In genomic region chr10:86521620-86522384, GRCh38 we compare ENCODE assay signal across 9 cellular contexts. TPM values are rescaled to one million over a fixed set of nuclear protein-coding genes. Genes with fewer than 3 reads are reported as not detected.
DNase-seq lines count a peak whose midpoint lies in the region; ATAC-seq, FAIRE-seq and TF ChIP-seq lines count a peak whose summit lies in the region.
"Had no signal": no experiment of that assay in that cellular context is flagged by ENCODE, and none has a peak within 500 bp of the region (broad histone marks: within the 10 kb centered on the region; RNA-seq: fewer than 3 reads in every experiment).

A gene with protein sequence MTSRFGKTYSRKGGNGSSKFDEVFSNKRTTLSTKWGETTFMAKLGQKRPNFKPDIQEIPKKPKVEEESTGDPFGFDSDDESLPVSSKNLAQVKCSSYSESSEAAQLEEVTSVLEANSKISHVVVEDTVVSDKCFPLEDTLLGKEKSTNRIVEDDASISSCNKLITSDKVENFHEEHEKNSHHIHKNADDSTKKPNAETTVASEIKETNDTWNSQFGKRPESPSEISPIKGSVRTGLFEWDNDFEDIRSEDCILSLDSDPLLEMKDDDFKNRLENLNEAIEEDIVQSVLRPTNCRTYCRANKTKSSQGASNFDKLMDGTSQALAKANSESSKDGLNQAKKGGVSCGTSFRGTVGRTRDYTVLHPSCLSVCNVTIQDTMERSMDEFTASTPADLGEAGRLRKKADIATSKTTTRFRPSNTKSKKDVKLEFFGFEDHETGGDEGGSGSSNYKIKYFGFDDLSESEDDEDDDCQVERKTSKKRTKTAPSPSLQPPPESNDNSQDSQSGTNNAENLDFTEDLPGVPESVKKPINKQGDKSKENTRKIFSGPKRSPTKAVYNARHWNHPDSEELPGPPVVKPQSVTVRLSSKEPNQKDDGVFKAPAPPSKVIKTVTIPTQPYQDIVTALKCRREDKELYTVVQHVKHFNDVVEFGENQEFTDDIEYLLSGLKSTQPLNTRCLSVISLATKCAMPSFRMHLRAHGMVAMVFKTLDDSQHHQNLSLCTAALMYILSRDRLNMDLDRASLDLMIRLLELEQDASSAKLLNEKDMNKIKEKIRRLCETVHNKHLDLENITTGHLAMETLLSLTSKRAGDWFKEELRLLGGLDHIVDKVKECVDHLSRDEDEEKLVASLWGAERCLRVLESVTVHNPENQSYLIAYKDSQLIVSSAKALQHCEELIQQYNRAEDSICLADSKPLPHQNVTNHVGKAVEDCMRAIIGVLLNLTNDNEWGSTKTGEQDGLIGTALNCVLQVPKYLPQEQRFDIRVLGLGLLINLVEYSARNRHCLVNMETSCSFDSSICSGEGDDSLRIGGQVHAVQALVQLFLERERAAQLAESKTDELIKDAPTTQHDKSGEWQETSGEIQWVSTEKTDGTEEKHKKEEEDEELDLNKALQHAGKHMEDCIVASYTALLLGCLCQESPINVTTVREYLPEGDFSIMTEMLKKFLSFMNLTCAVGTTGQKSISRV (N-terminal part only) (minus strand): TSS chr10:86521792. CDS start chr10:86518069, 3,723 bp downstream.

- peak within 1 kb of the TSS; percentile 99 for H3K4me2 ChIP-seq in keratinocyte (ENCODE audit: control insufficient read depth, extremely low read depth, insufficient read depth, low read depth, low read length)

- no peak for TF ChIP-seq CTCF in keratinocyte (optimal IDR thresholded peaks at IDR 0.05 in 1 of 3, IDR thresholded peaks at IDR 0.05 in 1 of 3, conservative IDR thresholded peaks at IDR 0.05 in 1 of 3; ENCODE audit: extremely low read depth in 1 of 3, insufficient read depth in 2 of 3, low read length in 3 of 3)

- peak; percentile 91 for ATAC-seq in HG03378 (IDR thresholded peaks at IDR 0.05; ENCODE audit: unreplicated experiment)

- dilution Hi-C loops in keratinocyte (cut with MboI; ENCODE audit: extremely low pct_ligation_motif_present, low sequenced_read_pairs): no loop called here

- peak within 1 kb of the TSS; percentile 88 for H2AFZ ChIP-seq in keratinocyte (ENCODE audit: control insufficient read depth, low read length)

- peak within 1 kb of the TSS; percentile 86 for H3K27ac ChIP-seq in keratinocyte (ENCODE audit: control insufficient read depth, insufficient read depth, low read length)

- peak within 1 kb of the TSS; percentile 92 to 97 (median 94) for H3K4me3 ChIP-seq in keratinocyte (ENCODE audit: control insufficient read depth in 2 of 3, extremely low read depth in 1 of 3, insufficient read depth in 2 of 3, low read depth in 1 of 3, low read length in 3 of 3)

- H3K27me3 ChIP-seq in keratinocyte (ENCODE audit: control insufficient read depth, extremely low read depth, insufficient read depth, low read length): no peaks in the 10 kb centered on the region

- peak; percentile 70 for TF ChIP-seq POLR2A in GM19099 (IDR thresholded peaks at IDR 0.05; ENCODE audit: extremely low read depth, insufficient read length, low read depth)

- peak within 1 kb of the TSS; percentile 90 for H3K9ac ChIP-seq in keratinocyte (ENCODE audit: control insufficient read depth, extremely low read depth, insufficient read depth, low read length)

- H3K79me2 ChIP-seq in keratinocyte (ENCODE audit: control insufficient read depth, insufficient read depth, low read length): peaks cover 75% of the 10 kb centered on the region

- no peaks in the 10 kb centered on the region for H3K9me1 ChIP-seq in keratinocyte (ENCODE audit: control insufficient read depth, extremely low read depth, insufficient read depth, low read length)

- H3K4me1 ChIP-seq in keratinocyte (ENCODE audit: control insufficient read depth, extremely low read depth, insufficient read depth, low read length): peaks cover 20% of the 10 kb centered on the region

- DNase-seq in AML-193 (lab: John Stamatoyannopoulos, UW): peak; percentile 81
- DNase-seq in NCI-H446 treated with DMSO at 0.1 percent for 48 hours (lab: John Stamatoyannopoulos, UW): peak; percentile 76
- peak; percentile 90 for DNase-seq in activated CD4-positive, alpha-beta T cell treated with anti-CD3 and anti-CD28 coated beads for 1 hour
- DNase-seq in cerebellar nuclear complex (lab: John Stamatoyannopoulos, UW): peak; percentile 26 to 72
- DNase-seq in keratinocyte (ENCODE audit: low read depth, low spot score): peak; percentile 32
- DNase-seq in stimulated activated CD4-positive, alpha-beta T cell treated with anti-CD3 and anti-CD28 coated beads, Interleukin-12 subunit alpha, Interleukin-12 subunit beta, amount 100 ng/mL, for 48 hours (ENCODE audit: low read depth in 2 of 3, low spot score in 1 of 3): peak; percentile 86 to 92 (median 89)

- H4K20me1 ChIP-seq in keratinocyte (ENCODE audit: control insufficient read depth, extremely low read depth, insufficient read depth, low read length): peaks cover 6% of the 10 kb centered on the region

- peaks cover 1 to 9% of the 10 kb centered on the region in 2 experiments for H3K36me3 ChIP-seq in keratinocyte (ENCODE audit: control insufficient read depth in 2 of 2, extremely low read depth in 1 of 2, insufficient read depth in 2 of 2, low read length in 2 of 2)

- no peaks in the 10 kb centered on the region for H3K9me3 ChIP-seq in keratinocyte (ENCODE audit: control insufficient read depth, low read depth, low read length)

- FAIRE-seq in keratinocyte (lab: Jason Lieb, UNC): no peak
- FAIRE-seq: endometrium had no signal

RNA-seq across cellular contexts. Expression of the gene that starts here (rescaled TPM):
- 15.8 to 26.2 TPM (median 18.9 TPM) in 3 replicates for polyA plus RNA-seq in keratinocyte
- polyA plus RNA-seq in keratinocyte (2011; ENCODE audit: low read depth): 53.2 TPM
- polyA plus RNA-seq in keratinocyte (2011; cell fraction: cytosol; rRNA removed): 14.2 and 24.7 TPM in 2 replicates
- 22.3 and 30.6 TPM in 2 replicates for polyA plus RNA-seq in keratinocyte (2011; cell fraction: nucleus; rRNA removed)
- 25.2 and 29.6 TPM in 2 replicates for polyA plus RNA-seq in keratinocyte (2012; ENCODE audit: low replicate concordance)
- 17.3 to 39.5 TPM (median 19.1 TPM) in 3 replicates for polyA minus RNA-seq in keratinocyte
- polyA minus RNA-seq in keratinocyte (2011; cell fraction: cytosol; rRNA and poly(A)+ RNA removed): 18.6 TPM
- polyA minus RNA-seq in keratinocyte (2011; cell fraction: nucleus; rRNA and poly(A)+ RNA removed): 29.4 and 56.1 TPM in 2 replicates

Comparison
In these comparisons a context has a peak if more than half of its experiments do, and no peak if none do; other contexts are left out.
1. Peak in every context shown above with its lines: DNase-seq, ATAC-seq, H3K4me3 ChIP-seq and H3K27ac ChIP-seq.
2. DNase-seq: peak in every context shown above with its lines; median percentile 90 in activated CD4-positive, alpha-beta T cell treated with anti-CD3 and anti-CD28 coated beads for 1 hour; 89 in stimulated activated CD4-positive, alpha-beta T cell treated with anti-CD3 and anti-CD28 coated beads, Interleukin-12 subunit alpha, Interleukin-12 subunit beta, amount 100 ng/mL, for 48 hours; 81 in AML-193; 76 in NCI-H446 treated with DMSO at 0.1 percent for 48 hours; 49 in cerebellar nuclear complex; 32 in keratinocyte.